Comparison of ENCODE assay signal across 8 cellular contexts in the genomic region with DNA sequence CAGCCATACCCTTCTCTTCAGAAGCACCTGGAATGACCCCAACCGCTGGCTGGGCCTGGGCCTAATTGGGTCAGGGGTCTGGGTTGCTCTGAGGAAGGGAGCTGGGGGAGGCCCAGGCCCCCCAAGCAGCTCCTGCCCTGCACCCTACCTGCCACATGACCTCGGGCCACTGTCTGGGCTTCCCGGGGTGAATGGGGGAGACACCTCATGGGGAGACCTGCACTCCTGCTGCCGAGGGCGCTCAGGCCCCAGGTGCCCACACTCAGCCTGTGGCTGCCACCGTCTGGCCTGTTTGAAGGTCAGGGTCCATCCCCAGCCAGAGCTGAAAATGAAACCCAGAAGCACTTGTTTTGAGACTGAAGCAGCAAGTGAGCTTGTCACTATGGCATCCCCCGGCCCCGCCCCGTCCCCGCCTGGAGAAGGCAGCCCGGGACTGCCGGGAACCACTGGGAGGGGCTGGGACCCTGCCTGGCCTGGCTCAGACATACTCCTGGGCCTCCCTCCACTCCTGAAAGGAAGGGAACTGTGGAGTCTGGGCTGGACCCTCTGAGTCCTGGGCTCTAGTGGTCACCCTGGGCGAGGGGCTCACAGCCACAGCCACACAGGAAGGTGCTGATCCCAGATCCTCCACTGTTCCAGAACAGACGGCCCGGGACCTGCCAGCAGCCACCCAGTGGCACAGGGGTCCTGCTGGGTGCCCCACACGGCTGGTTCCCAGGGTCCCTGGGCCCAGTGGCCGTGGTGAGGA. TPM values are rescaled to one million over a fixed set of nuclear protein-coding genes. Genes with fewer than 3 reads are reported as not detected.
DNase-seq lines count a peak whose midpoint lies in the region; ATAC-seq and TF ChIP-seq lines count a peak whose summit lies in the region.

No MANE protein-coding gene starts in this region.

- no peak for TF ChIP-seq CTCF in GM12865 (IDR thresholded peaks at IDR 0.05; ENCODE audit: insufficient read depth, low read depth, low read length, missing control alignments)
- TF ChIP-seq CTCF in cardiac muscle cell (IDR thresholded peaks at IDR 0.05; ENCODE audit: low read depth, low read length), result no peak

- peaks cover 8% of the 10 kb centered on the region for H3K4me1 ChIP-seq in cardiac muscle cell (ENCODE audit: low read depth)

- no peaks in the 10 kb centered on the region for H3K9me3 ChIP-seq in cardiac muscle cell (ENCODE audit: low read depth)

- DNase-seq in GM12865 (ENCODE audit: low read depth), result peak; percentile 32
- peak; percentile 84 for DNase-seq in SW480 (ENCODE audit: low spot score)
- DNase-seq in cardiac muscle cell (ENCODE audit: low read depth in 1 of 2, low spot score in 1 of 2), result peak; percentile 53 to 86
- DNase-seq in renal cortical epithelial cell (ENCODE audit: low read depth), result peak; percentile 66
- DNase-seq in NCI-H1930 (lab: John Stamatoyannopoulos, UW), result no peak
- no peak for DNase-seq in NCI-H2171 (lab: John Stamatoyannopoulos, UW)

- no peaks in the 10 kb centered on the region for H3K27me3 ChIP-seq in cardiac muscle cell

- H3K27ac ChIP-seq in cardiac muscle cell, result peak overlapping the region; percentile 84

- peaks cover 6% of the 10 kb centered on the region for H3K36me3 ChIP-seq in cardiac muscle cell

- no peak overlapping the region for H3K4me3 ChIP-seq in GM12865 (ENCODE audit: low read depth, low read length)
- no peak overlapping the region for H3K4me3 ChIP-seq in cardiac muscle cell

- ATAC-seq in GM19328 (IDR thresholded peaks at IDR 0.05; ENCODE audit: unreplicated experiment), result no peak
- no peak for ATAC-seq in HG02759 (IDR thresholded peaks at IDR 0.05; ENCODE audit: unreplicated experiment)

RNA-seq across cellular contexts. Expression of a gene that starts 7.4 kb away (rescaled TPM):
- total RNA-seq in cardiac muscle cell (13.1 and 19.5 TPM in 2 replicates), renal cortical epithelial cell (6.8 and 10.1 TPM in 2 replicates)
- 17.5 and 22.0 TPM in 2 replicates for polyA plus RNA-seq in cardiac muscle cell

RNA-seq across cellular contexts. Expression of a gene that starts 37.5 kb away (rescaled TPM):
- 83.2 and 132 TPM in 2 replicates for total RNA-seq in cardiac muscle cell
- 54.5 and 80.8 TPM in 2 replicates for polyA plus RNA-seq in cardiac muscle cell
- total RNA-seq in renal cortical epithelial cell, result 31.8 and 77.9 TPM in 2 replicates

Comparison
In these comparisons a context has a peak if more than half of its experiments do, and no peak if none do; other contexts are left out.
1. DNase-seq: peak in GM12865 (single experiment), SW480 (single experiment), cardiac muscle cell (2 of 2) and renal cortical epithelial cell (single experiment); none in NCI-H1930 (0 of 2) and NCI-H2171 (single experiment).